In genomic region chr17:44469676-44470075, GRCh38 we compare ENCODE assay signal across 16 cellular contexts. TPM values are rescaled to one million over a fixed set of nuclear protein-coding genes. Genes with fewer than 3 reads are reported as not detected.
DNase-seq lines count a peak whose midpoint lies in the region; ATAC-seq, FAIRE-seq and TF ChIP-seq lines count a peak whose summit lies in the region.
"Had no signal": no experiment of that assay in that cellular context is flagged by ENCODE, and none has a peak within 500 bp of the region (broad histone marks: within the 10 kb centered on the region; RNA-seq: fewer than 3 reads in every experiment).

No MANE protein-coding gene starts in this region.

- H3K79me1 ChIP-seq in IMR-90 (ENCODE audit: low read depth in 1 of 2, low read length in 2 of 2) = peaks cover 25 to 55% of the 10 kb centered on the region in 2 experiments; a peak in 3 of 4 replicates

- H3K4me3 Mint-ChIP-seq in mesothelial cell of epicardium = no peak overlapping the region
- H3K4me3 Mint-ChIP-seq: CD4-positive, alpha-beta T cell; HFFc6 had no signal

- peaks cover 7% of the 10 kb centered on the region for H3K9me3 Mint-ChIP-seq in mesothelial cell of epicardium
- H3K9me3 Mint-ChIP-seq: CD4-positive, alpha-beta T cell; HFFc6 had no signal

- H3K9me3 ChIP-seq in HepG2 (ENCODE audit: low read length) = no peaks in the 10 kb centered on the region
- H3K9me3 ChIP-seq in right lobe of liver = peaks cover 0 to 5% (median 0%) of the 10 kb centered on the region in 4 donors
- H3K9me3 ChIP-seq in IMR-90 (ENCODE audit: control insufficient read depth, insufficient read depth, low read length) = no peaks in the 10 kb centered on the region
- H3K9me3 ChIP-seq: Caco-2 had no signal

- no peak overlapping the region for H2BK15ac ChIP-seq in IMR-90 (ENCODE audit: low read depth, low read length)

- H3K23ac ChIP-seq in IMR-90 (ENCODE audit: low read depth, low read length) = no peak overlapping the region

- H2AK9ac ChIP-seq in IMR-90 (replicated peaks; ENCODE audit: low read depth, low read length, poor library complexity) = no peak overlapping the region

- WGBS in HepG2 (ENCODE audit: low lambda C conversion rate) = 99% methylated on average over 2 of the region's 2 CpGs
- WGBS in right lobe of liver (ENCODE audit: insufficient coverage, low coverage, low lambda C conversion rate, missing lambda C conversion rate) = 100% methylated on average over 2 of the region's 2 CpGs
- WGBS in IMR-90 (ENCODE audit: extremely low coverage in 2 of 2, insufficient read length in 1 of 2), 2 experiments = 100% methylated on average over 1 of the region's 2 CpGs; no CpG with 5 or more reads in 1 of the 2 experiments

- peaks cover 2 to 9% of the 10 kb centered on the region in 2 experiments; a peak in 4 of 5 replicates for H3K36me3 ChIP-seq in HepG2 (replicated peaks in 1 of 2; ENCODE audit: control insufficient read depth in 1 of 2, insufficient read depth in 2 of 2, low read length in 2 of 2)
- H3K36me3 ChIP-seq in right lobe of liver = no peaks in the 10 kb centered on the region
- H3K36me3 ChIP-seq in IMR-90 (ENCODE audit: control insufficient read depth, insufficient read depth, low read length) = peaks cover 2% of the 10 kb centered on the region; the same call in 1 of the 2 replicates

- peak overlapping the region; percentile 39 for H3K27ac Mint-ChIP-seq in mesothelial cell of epicardium
- H3K27ac Mint-ChIP-seq: CD4-positive, alpha-beta T cell; HFFc6 had no signal

- TF ChIP-seq POLR2A in HepG2 (IDR thresholded peaks at IDR 0.05; ENCODE audit: insufficient read depth in 1 of 2, low read depth in 2 of 2, low read length in 2 of 2) (no peak), right lobe of liver (IDR thresholded peaks at IDR 0.05) (no peak), IMR-90 (IDR thresholded peaks at IDR 0.05; ENCODE audit: low read depth, low read length) (no peak), GM12892 (IDR thresholded peaks at IDR 0.05; ENCODE audit: low read depth, low read length) (no peak)

- TF ChIP-seq CTCF in HepG2 (CRISPR knock-in tag; IDR thresholded peaks at IDR 0.05) (no peak), right lobe of liver (IDR thresholded peaks at IDR 0.05) (no peak), IMR-90 (conservative IDR thresholded peaks at IDR 0.05; ENCODE audit: low read depth, low read length) (no peak), mesothelial cell of epicardium (IDR thresholded peaks at IDR 0.05; ENCODE audit: unreplicated experiment) (no peak), RWPE1 (conservative IDR thresholded peaks at IDR 0.05; ENCODE audit: low read depth) (no peak)

- no peak overlapping the region for H3K18ac ChIP-seq in IMR-90 (ENCODE audit: low read depth, low read length)

- TF ChIP-seq RAD21 in HepG2 (CRISPR knock-in tag; IDR thresholded peaks at IDR 0.05) (no peak), IMR-90 (IDR thresholded peaks at IDR 0.05; ENCODE audit: low read length) (no peak)

- H3K4me2 ChIP-seq in HepG2 (ENCODE audit: low read depth, low read length) (no peak overlapping the region), IMR-90 (ENCODE audit: low read depth, low read length) (no peak overlapping the region)

- 0 out of 2 replicates have a peak, but pooled peaks cover 3% of the 10 kb centered on the region for H3K9me1 ChIP-seq in IMR-90 (ENCODE audit: insufficient read depth, low read length)

- H2BK5ac ChIP-seq in IMR-90 (ENCODE audit: low read depth, low read length, poor library complexity, severe bottlenecking) = no peak overlapping the region

- no peak overlapping the region for H2BK20ac ChIP-seq in IMR-90 (ENCODE audit: low read depth, low read length)

- ATAC-seq in HepG2 = no peak
- ATAC-seq in right lobe of liver = no peak
- no peak; the same call in 1 of the 2 replicates for ATAC-seq in IMR-90 (ENCODE audit: low read depth)
- ATAC-seq: HCT116 had no signal

- dilution Hi-C loops in IMR-90 (cut with HindIII; ENCODE audit: low sequenced_read_pairs, unreplicated experiment) = no loop called here

- H3K79me2 ChIP-seq in HepG2 (ENCODE audit: insufficient read depth, low read length) = peaks cover 64% of the 10 kb centered on the region

- intact Hi-C loops in HepG2 (cut with micrococcal nuclease; ENCODE audit: unreplicated experiment) (loop anchor here (5.0 kb wide), 1 partner anchor 33 kb away; the partner anchor contains the start of gene GPATCH8), right lobe of liver (cut with DNase I) (no loop called here), IMR-90 (cut with micrococcal nuclease) (no loop called here), posterior vena cava (cut with DNase I) (loop anchor here in 1 of 2 donors (5.0 kb wide), 1 partner anchor 857 kb away; no protein-coding TSS in a partner anchor)

- H3K56ac ChIP-seq in IMR-90 (ENCODE audit: extremely low read depth, insufficient read depth, low read length) = no peak overlapping the region

- FAIRE-seq in HepG2 (lab: Jason Lieb, UNC) (no peak), GM12892 (lab: Jason Lieb, UNC) (no peak)
- FAIRE-seq: D721Med had no signal

- H3K36me3 Mint-ChIP-seq in mesothelial cell of epicardium = peaks cover 15% of the 10 kb centered on the region

- no peak overlapping the region for H4K5ac ChIP-seq in IMR-90 (ENCODE audit: low read depth, low read length)

- no peaks in the 10 kb centered on the region for H4K20me1 ChIP-seq in HepG2 (ENCODE audit: insufficient read depth, low read length)
- H4K20me1 ChIP-seq in IMR-90 (ENCODE audit: insufficient read depth, low read length) = peaks cover 33% of the 10 kb centered on the region

- H3K4me3 ChIP-seq in HepG2 (replicated peaks in 1 of 3; ENCODE audit: insufficient read depth in 1 of 3, low read depth in 2 of 3, low read length in 3 of 3) (no peak overlapping the region), right lobe of liver (no peak overlapping the region), IMR-90 (ENCODE audit: insufficient read depth, low read depth, low read length) (no peak overlapping the region)
- H3K4me3 ChIP-seq: GM23248 had no signal

- no peak for DNase-seq in HepG2 (ENCODE audit: low spot score)
- DNase-seq in right lobe of liver = no peak
- DNase-seq in IMR-90 = peak; percentile 31
- DNase-seq in mesothelial cell of epicardium (ENCODE audit: low spot score in 2 of 2, unreplicated experiment in 2 of 2) = no peak
- DNase-seq in posterior vena cava (ENCODE audit: low spot score) = no peak
- no peak for DNase-seq in RWPE1 (ENCODE audit: low spot score)
- no peak for DNase-seq in GM12892 (ENCODE audit: insufficient read length)
- DNase-seq: ACHN; Caco-2; CD4-positive, alpha-beta T cell; GDM1; GM23248; HFFc6 had no signal

- H3K9ac ChIP-seq in HepG2 (ENCODE audit: insufficient read depth, low read depth, low read length) (no peak overlapping the region), IMR-90 (ENCODE audit: low read depth, low read length) (no peak overlapping the region)
- H3K9ac ChIP-seq: GM23248 had no signal

- BruUV-seq in HepG2 (replicated peaks; lab: Mats Ljungman, UMichigan) (no TSS peak), IMR-90 (replicated peaks; lab: Mats Ljungman, UMichigan) (no TSS peak)

- no peak overlapping the region for H2AK5ac ChIP-seq in IMR-90 (ENCODE audit: low read depth, low read length)

- H3K4me1 Mint-ChIP-seq in mesothelial cell of epicardium = peaks cover 11% of the 10 kb centered on the region

- POLR2A ChIA-PET in HepG2 (lab: Yijun Ruan, JAX) (no interaction called here), IMR-90 (lab: Charles Lee; ENCODE audit: unreplicated experiment) (no interaction called here), RWPE1 (lab: Yijun Ruan, JAX; ENCODE audit: low non-redundant PET) (no interaction called here)

- CTCF ChIA-PET in HepG2 (lab: Yijun Ruan, JAX; ENCODE audit: low intra/inter-chr PET ratio, low total read pairs) = no interaction called here
- CTCF ChIA-PET in IMR-90 (lab: Yijun Ruan, JAX) = no interaction called here
- CTCF ChIA-PET in RWPE1 (lab: Yijun Ruan, JAX) = interaction anchor here (0.6 kb wide), 2 partner anchors 93 to 233 kb away, joined by 3 read pairs; no protein-coding TSS in a partner anchor

- H4K91ac ChIP-seq in IMR-90 (ENCODE audit: insufficient read depth, low read depth, low read length) = no peak overlapping the region

- TF ChIP-seq EP300 in HepG2 (IDR thresholded peaks at IDR 0.05; ENCODE audit: low read depth in 2 of 2, low read length in 2 of 2) (no peak), HepG2 (CRISPR knock-in tag; IDR thresholded peaks at IDR 0.05; ENCODE audit: borderline replicate concordance) (no peak)

- H3K4me1 ChIP-seq in HepG2 (ENCODE audit: insufficient read depth, low read length) (peaks cover 23% of the 10 kb centered on the region), right lobe of liver (no peaks in the 10 kb centered on the region), IMR-90 (ENCODE audit: control insufficient read depth, insufficient read depth, low read length) (peaks cover 5% of the 10 kb centered on the region)

- H3K27me3 ChIP-seq in HepG2 (ENCODE audit: control insufficient read depth in 1 of 2, insufficient read depth in 2 of 2, low read length in 2 of 2) = no peaks in the 10 kb centered on the region
- no peaks in the 10 kb centered on the region for H3K27me3 ChIP-seq in right lobe of liver
- H3K27me3 ChIP-seq in IMR-90 (ENCODE audit: control insufficient read depth, insufficient read depth, low read length) = no peaks in the 10 kb centered on the region

- no peak overlapping the region for H4K8ac ChIP-seq in IMR-90 (ENCODE audit: low read depth in 2 of 2, low read length in 2 of 2)

- in situ Hi-C loops in HepG2 (cut with HindIII; ENCODE audit: extremely low pct_ligation_motif_present, low pct_unique_long_range_greater_than_20kb) (no loop called here), IMR-90 (cut with MboI; ENCODE audit: low sequenced_read_pairs) (no loop called here)

- no peak overlapping the region for H3K4ac ChIP-seq in IMR-90 (ENCODE audit: low read depth, low read length)

- no peak overlapping the region for H3K14ac ChIP-seq in IMR-90 (replicated peaks; ENCODE audit: low read depth, low read length)

- no peaks in the 10 kb centered on the region for H3K27me3 Mint-ChIP-seq in mesothelial cell of epicardium (ENCODE audit: low read depth)
- H3K27me3 Mint-ChIP-seq: CD4-positive, alpha-beta T cell had no signal

- no peak overlapping the region for H2BK120ac ChIP-seq in IMR-90 (ENCODE audit: low read depth, low read length)

- H3K27ac ChIP-seq in HepG2 (ENCODE audit: extremely low read length, insufficient read depth, low read length) (no peak overlapping the region), right lobe of liver (no peak overlapping the region), IMR-90 (ENCODE audit: insufficient read depth, low read length) (no peak overlapping the region), RWPE1 (no peak overlapping the region)
- H3K27ac ChIP-seq: C4-2B, GM23248 had no signal

- H2AFZ ChIP-seq in HepG2 (ENCODE audit: low read length) (no peak overlapping the region), IMR-90 (replicated peaks; ENCODE audit: low read length, poor library complexity) (no peak overlapping the region)
- H2AFZ ChIP-seq: GM23248 had no signal

RNA-seq across cellular contexts. Expression of gene GPATCH8, which starts 33.5 kb away (rescaled TPM):
- total RNA-seq in HepG2 (2016; rRNA removed; fragmentation: Illumina TruSeq; extraction: Trizol) (21.5 and 37.7 TPM in 2 replicates), right lobe of liver (10 to 100 TPM in 4 of 6 experiments, 1 to 10 TPM in 2; 8.1 to 14.4 (median 13.1) TPM), IMR-90 (2012; rRNA removed) (8.8 and 13.3 TPM in 2 replicates), mesothelial cell of epicardium (75.6 to 77.1 TPM (median 76.3 TPM) in 3 replicates), posterior vena cava (10 to 100 TPM; 28.5 to 36.4 TPM)
- 10.8 and 13.1 TPM in 2 replicates for total RNA-seq in HepG2 (2016; cell fraction: cytosol; rRNA removed; fragmentation: Illumina TruSeq; extraction: Trizol; ENCODE audit: low read depth)
- total RNA-seq in HepG2 (2016; cell fraction: insoluble cytoplasmic fraction; rRNA removed; fragmentation: Illumina TruSeq; extraction: Trizol) = 22.3 and 35.2 TPM in 2 replicates
- 11.2 and 12.6 TPM in 2 replicates for total RNA-seq in HepG2 (2016; cell fraction: membrane; rRNA removed; fragmentation: Illumina TruSeq; extraction: Trizol)
- total RNA-seq in HepG2 (2016; cell fraction: nucleus; rRNA removed; fragmentation: Illumina TruSeq; extraction: Trizol) = 49.3 and 55.3 TPM in 2 replicates
- polyA plus RNA-seq in HepG2 (2011; rRNA removed) (19.8 and 20.7 TPM in 2 replicates), IMR-90 (2012; rRNA removed) (13.2 and 13.4 TPM in 2 replicates)
- 6.0 and 7.9 TPM in 2 replicates for polyA plus RNA-seq in HepG2 (2011; cell fraction: cytosol; rRNA removed)
- polyA plus RNA-seq in HepG2 (2011; cell fraction: nucleus; rRNA removed) = 24.4 and 28.4 TPM in 2 replicates
- 21.5 and 23.5 TPM in 2 replicates for polyA plus RNA-seq in HepG2 (2012)
- 0.87 and 1.2 TPM in 2 replicates for polyA plus RNA-seq in HepG2 (2016; cell fraction: cytosol; fragmentation: Illumina TruSeq; extraction: Trizol; ENCODE audit: low read depth)
- polyA plus RNA-seq in HepG2 (2016; cell fraction: insoluble cytoplasmic fraction; fragmentation: Illumina TruSeq; extraction: Trizol; ENCODE audit: low read depth) = 15.4 and 18.6 TPM in 2 replicates
- polyA plus RNA-seq in HepG2 (2016; cell fraction: membrane; fragmentation: Illumina TruSeq; extraction: Trizol; ENCODE audit: low read depth) = 2.7 and 3.2 TPM in 2 replicates
- polyA plus RNA-seq in HepG2 (2016; cell fraction: nucleus; fragmentation: Illumina TruSeq; extraction: Trizol; ENCODE audit: insufficient read depth, low read depth) = 46.4 and 56.1 TPM in 2 replicates
- 26.0 and 26.7 TPM in 2 replicates for polyA minus RNA-seq in HepG2 (2011; rRNA and poly(A)+ RNA removed; ENCODE audit: low replicate concordance)
- 14.5 and 16.8 TPM in 2 replicates for polyA minus RNA-seq in HepG2 (2011; cell fraction: cytosol; rRNA and poly(A)+ RNA removed)
- polyA minus RNA-seq in HepG2 (2011; cell fraction: nucleus; rRNA and poly(A)+ RNA removed) = 55.7 and 58.8 TPM in 2 replicates
- 4.0 and 6.5 TPM in 2 replicates for polyA plus RNA-seq in IMR-90 (2012; cell fraction: cytosol; rRNA removed)
- 23.4 and 34.8 TPM in 2 replicates for polyA plus RNA-seq in IMR-90 (2012; cell fraction: nucleus; rRNA removed; ENCODE audit: low replicate concordance)
- 19.3 TPM for polyA plus RNA-seq in GM12892 (2012; ENCODE audit: missing spikeins)
